26 cellular contexts compared by ENCODE assay signal in genomic region chrX:18440835-18441234, GRCh38. TPM values are rescaled to one million over a fixed set of nuclear protein-coding genes. Genes with fewer than 3 reads are reported as not detected.
DNase-seq lines count a peak whose midpoint lies in the region; ATAC-seq, FAIRE-seq and TF ChIP-seq lines count a peak whose summit lies in the region.
"Had no signal": no experiment of that assay in that cellular context is flagged by ENCODE, and none has a peak within 500 bp of the region (broad histone marks: within the 10 kb centered on the region; RNA-seq: fewer than 3 reads in every experiment).

No MANE protein-coding gene starts in this region.

- H3K9me3 ChIP-seq in GM12878 (replicated peaks; ENCODE audit: control insufficient read depth, insufficient read depth, low read length) = no peaks in the 10 kb centered on the region
- H3K9me3 ChIP-seq: BE2C, BLaER1 had no signal

- H3K27ac ChIP-seq in GM12878 (ENCODE audit: control insufficient read depth, insufficient read depth) = no peak overlapping the region
- H3K27ac ChIP-seq: BLaER1 had no signal

- no peak overlapping the region for H3K4me3 ChIP-seq in GM12878
- H3K4me3 ChIP-seq: BLaER1 had no signal

- CTCF ChIA-PET in WTC11 (lab: Charles Lee) = no interaction called here
- CTCF ChIA-PET in GM12878 (lab: Yijun Ruan, JAX) = no interaction called here

- DNase-seq in GM12891 (ENCODE audit: insufficient read length, low spot score) = no peak
- no peak for DNase-seq in WTC11 (ENCODE audit: low spot score)
- no peak for DNase-seq in GM12878 (ENCODE audit: low read depth, low spot score)
- no peak for DNase-seq in OCI-M2 (lab: John Stamatoyannopoulos, UW; ENCODE audit: unreplicated experiment)
- DNase-seq in T-helper 2 cell treated with Interferon-gamma antibody and Interleukin-4, amounts not matched to agents 5 μg/mL and 100 μg/mL, for 36 hours (ENCODE audit: low spot score) = no peak
- DNase-seq: 8988T; ACHN; BE2C; C1 segment of cervical spinal cord; CD4-positive, alpha-beta memory T cell; CD4-positive, CD25-positive, alpha-beta regulatory T cell; CD8-positive, alpha-beta memory T cell; COR-L47; DMS 273 treated with DMSO at 0.1 percent for 48 hours; DMS153; DMS53; DMS79; DND-41; EL; GDM1 had no signal

- H3K4me1 ChIP-seq in GM12878 (ENCODE audit: control insufficient read depth, insufficient read depth, low read length) = no peaks in the 10 kb centered on the region; the same call in 1 of the 2 replicates
- H3K4me1 ChIP-seq: BE2C, BLaER1 had no signal

- TF ChIP-seq RAD21 in GM12878 (IDR thresholded peaks at IDR 0.05; ENCODE audit: insufficient read depth, low read depth, low read length) = no peak

- TF ChIP-seq POLR2A in GM12891 (IDR thresholded peaks at IDR 0.05; ENCODE audit: low read depth, low read length) (no peak), GM12878 (IDR thresholded peaks at IDR 0.05; ENCODE audit: low read depth, low read length) (no peak)

- WGBS in GM12878 (ENCODE audit: insufficient coverage, insufficient replicate concordance, low lambda C conversion rate, missing lambda C conversion rate) = 23% methylated on average over 4 of the region's 4 CpGs

- no peak overlapping the region for H3K4me3 Mint-ChIP-seq in WTC11
- H3K4me3 Mint-ChIP-seq in T-helper 2 cell treated with Interferon-gamma antibody and Interleukin-4, amounts not matched to agents 5 μg/mL and 100 μg/mL, for 36 hours = no peak overlapping the region
- H3K4me3 Mint-ChIP-seq: CD14-positive monocyte; CD4-positive, alpha-beta memory T cell; CD8-positive, alpha-beta memory T cell had no signal

- H3K9ac ChIP-seq in GM12878 (ENCODE audit: control insufficient read depth, insufficient read depth, low read length) = no peak overlapping the region
- H3K9ac ChIP-seq: BLaER1 had no signal

- intact Hi-C loops in GM12878 (cut with micrococcal nuclease; ENCODE audit: unreplicated experiment) = no loop called here

- POLR2A ChIA-PET in WTC11 (lab: Charles Lee) = no interaction called here
- POLR2A ChIA-PET in GM12878 (lab: Charles Lee) = no interaction called here

- no peaks in the 10 kb centered on the region for H3K36me3 ChIP-seq in GM12878 (ENCODE audit: control insufficient read depth in 2 of 2, insufficient read depth in 2 of 2, low read length in 1 of 2)
- H3K36me3 ChIP-seq: BE2C, BLaER1 had no signal

- in situ Hi-C loops in GM12878 (cut with MboI) = no loop called here

- no peak overlapping the region for H3K4me2 ChIP-seq in GM12878 (ENCODE audit: control insufficient read depth, insufficient read depth)
- H3K4me2 ChIP-seq: BLaER1 had no signal

- RAD21 ChIA-PET in GM12878 (lab: Charles Lee; ENCODE audit: unreplicated experiment) = no interaction called here

- no peak for TF ChIP-seq EP300 in GM12878 (IDR thresholded peaks at IDR 0.05; ENCODE audit: borderline replicate concordance in 1 of 2, control insufficient read depth in 1 of 2, low read depth in 2 of 2, low read length in 2 of 2)

- H3K27me3 ChIP-seq in GM12878 (replicated peaks in 1 of 2; ENCODE audit: control insufficient read depth in 2 of 2, insufficient read depth in 2 of 2, low read length in 1 of 2) = no peaks in the 10 kb centered on the region
- H3K27me3 ChIP-seq: BE2C had no signal

- no peaks in the 10 kb centered on the region for H3K9me3 Mint-ChIP-seq in WTC11
- no peaks in the 10 kb centered on the region for H3K9me3 Mint-ChIP-seq in T-helper 2 cell treated with Interferon-gamma antibody and Interleukin-4, amounts not matched to agents 5 μg/mL and 100 μg/mL, for 36 hours
- H3K9me3 Mint-ChIP-seq: CD4-positive, CD25-positive, alpha-beta regulatory T cell; CD8-positive, alpha-beta memory T cell had no signal

- H2AFZ ChIP-seq in GM12878 (ENCODE audit: control insufficient read depth, low read depth, low read length) = no peak overlapping the region

- no TSS peak for BruUV-seq in GM12878 (replicated peaks; lab: Mats Ljungman, UMichigan)

- TF ChIP-seq CTCF in WTC11 (IDR thresholded peaks at IDR 0.05) = no peak
- TF ChIP-seq CTCF in GM12878 (IDR thresholded peaks at IDR 0.05 in 2 of 3, conservative IDR thresholded peaks at IDR 0.05 in 1 of 3; ENCODE audit: control insufficient read depth in 2 of 3, extremely low read depth in 1 of 3, insufficient read depth in 1 of 3, low read depth in 3 of 3, low read length in 3 of 3) = no peak

- no peaks in the 10 kb centered on the region for H3K27me3 Mint-ChIP-seq in WTC11 (ENCODE audit: low read depth)
- H3K27me3 Mint-ChIP-seq in T-helper 2 cell treated with Interferon-gamma antibody and Interleukin-4, amounts not matched to agents 5 μg/mL and 100 μg/mL, for 36 hours (ENCODE audit: low read depth) = no peaks in the 10 kb centered on the region
- H3K27me3 Mint-ChIP-seq: CD4-positive, alpha-beta memory T cell; CD4-positive, CD25-positive, alpha-beta regulatory T cell had no signal

- ATAC-seq in WTC11 (no peak), GM12878 (peak; percentile 60), HG03175 (IDR thresholded peaks at IDR 0.05; ENCODE audit: unreplicated experiment) (no peak)

- H3K79me2 ChIP-seq in GM12878 (ENCODE audit: control insufficient read depth, insufficient read depth, low read length) = no peaks in the 10 kb centered on the region

- H4K20me1 ChIP-seq in GM12878 (ENCODE audit: control insufficient read depth, insufficient read depth) = no peaks in the 10 kb centered on the region
- H4K20me1 ChIP-seq: BLaER1 had no signal

- H3K36me3 Mint-ChIP-seq in WTC11 = no peaks in the 10 kb centered on the region
- no peaks in the 10 kb centered on the region for H3K36me3 Mint-ChIP-seq in T-helper 2 cell treated with Interferon-gamma antibody and Interleukin-4, amounts not matched to agents 5 μg/mL and 100 μg/mL, for 36 hours (ENCODE audit: low read depth)
- H3K36me3 Mint-ChIP-seq: CD4-positive, alpha-beta memory T cell had no signal

- H3K4me1 Mint-ChIP-seq in WTC11 = peaks cover 54% of the 10 kb centered on the region
- H3K4me1 Mint-ChIP-seq in T-helper 2 cell treated with Interferon-gamma antibody and Interleukin-4, amounts not matched to agents 5 μg/mL and 100 μg/mL, for 36 hours (ENCODE audit: low read depth) = no peaks in the 10 kb centered on the region

- H3K27ac Mint-ChIP-seq in WTC11 = peak overlapping the region; percentile 66; the same call in 1 of the 2 replicates
- no peak overlapping the region for H3K27ac Mint-ChIP-seq in T-helper 2 cell treated with Interferon-gamma antibody and Interleukin-4, amounts not matched to agents 5 μg/mL and 100 μg/mL, for 36 hours
- H3K27ac Mint-ChIP-seq: CD4-positive, alpha-beta memory T cell; CD4-positive, CD25-positive, alpha-beta regulatory T cell; CD8-positive, alpha-beta memory T cell had no signal

- FAIRE-seq in GM12891 (lab: Jason Lieb, UNC) (no peak), GM12878 (lab: Jason Lieb, UNC) (no peak)
- FAIRE-seq: A204.1, GM19239 had no signal

- SMC1A ChIA-PET in GM12878 (lab: Charles Lee; ENCODE audit: uncharacterized antibody, unreplicated experiment) = no interaction called here

TF ChIP-seq in GM12891, 5 proteins besides CTCF, POLR2A, EP300 and RAD21:
- TF ChIP-seq SPI1 (IDR thresholded peaks at IDR 0.05; ENCODE audit: low read depth, low read length) (peak; percentile 67), POU2F2 (IDR thresholded peaks at IDR 0.05; ENCODE audit: low read depth, low read length) (no peak)

TF ChIP-seq in WTC11, 78 proteins besides CTCF, POLR2A, EP300 and RAD21 (continues in another document):
- no peak for TF ChIP-seq MAX (CRISPR knock-in tag; IDR thresholded peaks at IDR 0.05)
- no peak for TF ChIP-seq GTF2I (CRISPR knock-in tag; conservative IDR thresholded peaks at IDR 0.05)
- no peak for TF ChIP-seq RORB (CRISPR knock-in tag; IDR thresholded peaks at IDR 0.05)
- no peak for TF ChIP-seq GABPB1 (CRISPR knock-in tag; IDR thresholded peaks at IDR 0.05)
- TF ChIP-seq ZNF138 (CRISPR knock-in tag; conservative IDR thresholded peaks at IDR 0.05) = no peak
- no peak for TF ChIP-seq FOXJ3 (CRISPR knock-in tag; IDR thresholded peaks at IDR 0.05; ENCODE audit: borderline replicate concordance)

TF ChIP-seq in GM12878, 131 proteins besides CTCF, POLR2A, EP300 and RAD21:
- no peak for TF ChIP-seq BACH1 (IDR thresholded peaks at IDR 0.05; ENCODE audit: borderline replicate concordance)
- peak; percentile 62; the same call in 1 of the 2 replicates for TF ChIP-seq SPI1 (IDR thresholded peaks at IDR 0.05; ENCODE audit: borderline replicate concordance, insufficient read depth, low read depth, low read length)
- TF ChIP-seq RUNX3 (IDR thresholded peaks at IDR 0.05; ENCODE audit: low read length) = peak; percentile 87

RNA-seq across cellular contexts. Expression of gene CDKL5, which starts 15.4 kb away (rescaled TPM):
- polyA plus RNA-seq in GM12891 (2012; ENCODE audit: low read depth, missing spikeins) = 3.2 TPM
- total RNA-seq in WTC11 (2021) = 13.0 to 13.6 TPM (median 13.3 TPM) in 3 replicates
- total RNA-seq in GM12878 (2013; cell fraction: nucleolus; rRNA removed) = 34.6 and 36.4 TPM in 2 replicates
- total RNA-seq in GM12878 (2014; rRNA removed) = 7.3 and 10.2 TPM in 2 replicates
- 11.2 and 12.4 TPM in 2 replicates for total RNA-seq in GM12878 (2014; rRNA removed; fragmentation: Illumina TruSeq; extraction: Trizol)
- 14.5 and 15.3 TPM in 2 replicates for total RNA-seq in GM12878 (2021)
- 0.59 TPM for polyA plus RNA-seq in GM12878 (2011; ENCODE audit: low read depth)
- 1.9 and 2.3 TPM in 2 replicates for polyA plus RNA-seq in GM12878 (2011; rRNA removed)
- polyA plus RNA-seq in GM12878 (2011; cell fraction: cytosol; rRNA removed) = 0.92 and 1.1 TPM in 2 replicates
- 1.4 and 1.5 TPM in 2 replicates for polyA plus RNA-seq in GM12878 (2011; cell fraction: nucleus; rRNA removed)
- 0.93 and 1.0 TPM in 2 replicates for polyA plus RNA-seq in GM12878 (2012)
- polyA plus RNA-seq in GM12878 (2014; fragmentation: Illumina TruSeq; extraction: Trizol) = 9.4 and 11.5 TPM in 2 replicates
- polyA plus RNA-seq in GM12878 (2014; fragmentation: Nextera tagmentation; extraction: Ambion mirVana) = 1 to 10 TPM; 1.4 to 2.3 TPM
- polyA plus RNA-seq in GM12878 (2014; rRNA removed) = 5.8 and 6.6 TPM in 2 replicates
- 1 to 10 TPM; 4.9 to 6.0 TPM for polyA plus RNA-seq in GM12878 (2016; fragmentation: Nextera tagmentation; extraction: Ambion mirVana)
- polyA minus RNA-seq in GM12878 (2011; rRNA and poly(A)+ RNA removed) = 4.9 and 5.2 TPM in 2 replicates
- 1.0 and 1.1 TPM in 2 replicates for polyA minus RNA-seq in GM12878 (2011; cell fraction: cytosol; rRNA and poly(A)+ RNA removed)
- 2.4 and 2.5 TPM in 2 replicates for polyA minus RNA-seq in GM12878 (2011; cell fraction: nucleus; rRNA and poly(A)+ RNA removed)
- total RNA-seq: G401 had no signal
